Comparison of ENCODE assay signal across 20 cellular contexts in genomic region chr9:26181836-26182235, GRCh38.
DNase-seq lines count a peak whose midpoint lies in the region; ATAC-seq, FAIRE-seq and TF ChIP-seq lines count a peak whose summit lies in the region.
"Had no signal": no experiment of that assay in that cellular context is flagged by ENCODE, and none has a peak within 500 bp of the region (broad histone marks: within the 10 kb centered on the region; RNA-seq: fewer than 3 reads in every experiment).

No MANE protein-coding gene starts in this region.

- H3K4me3 Mint-ChIP-seq in progenitor cell of endocrine pancreas (ENCODE audit: low read depth) = no peak overlapping the region
- H3K4me3 Mint-ChIP-seq: B cell; CD4-positive, alpha-beta T cell had no signal

- H3K9me3 Mint-ChIP-seq in progenitor cell of endocrine pancreas (ENCODE audit: low read depth) = no peaks in the 10 kb centered on the region

- FAIRE-seq in HTR-8/SVneo (lab: Jason Lieb, UNC) = no peak
- FAIRE-seq: A204.1, G401.6, GM12891, GM19239 had no signal

- no peaks in the 10 kb centered on the region for H3K9me3 ChIP-seq in PC-3 (ENCODE audit: low read length)

- H3K9ac ChIP-seq in PC-3 (ENCODE audit: low read length) = no peak overlapping the region

- no peaks in the 10 kb centered on the region for H3K27me3 ChIP-seq in PC-3 (ENCODE audit: low read length)

- DNase-seq in LNCaP clone FGC (ENCODE audit: low read depth) (peak; percentile 8), PC-3 (peak; percentile 21), fibroblast of villous mesenchyme (ENCODE audit: low read depth) (peak; percentile 2), progenitor cell of endocrine pancreas (ENCODE audit: low spot score, unreplicated experiment) (no peak), NCI-H526 (lab: John Stamatoyannopoulos, UW) (no peak), DMS153 (lab: John Stamatoyannopoulos, UW) (no peak), HTR-8/SVneo (ENCODE audit: insufficient read length, low spot score) (no peak)
- DNase-seq: C1 segment of cervical spinal cord; Calu3; CD4-positive, alpha-beta T cell; DMS 273 treated with DMSO at 0.1 percent for 48 hours; DMS79; EL; HCEC 1CT had no signal

- no peaks in the 10 kb centered on the region for H3K79me2 ChIP-seq in PC-3 (ENCODE audit: low read length)

- no TSS peak for BruUV-seq in PC-3 (replicated peaks; lab: Mats Ljungman, UMichigan)

- H3K9me2 ChIP-seq in PC-3 (replicated peaks; ENCODE audit: low read length) = no peaks in the 10 kb centered on the region

- no peaks in the 10 kb centered on the region for H3K4me1 ChIP-seq in PC-3 (ENCODE audit: insufficient read depth, low read length)

- no peak for ATAC-seq in PC-3

- intact Hi-C loops in PC-3 (cut with micrococcal nuclease) = no loop called here

- H3K4me2 ChIP-seq in PC-3 (ENCODE audit: low read length) = no peak overlapping the region

- no peaks in the 10 kb centered on the region for H3K27me3 Mint-ChIP-seq in progenitor cell of endocrine pancreas
- H3K27me3 Mint-ChIP-seq: B cell; CD4-positive, alpha-beta T cell had no signal

- H3K36me3 Mint-ChIP-seq in progenitor cell of endocrine pancreas (ENCODE audit: insufficient read depth) = no peaks in the 10 kb centered on the region

- CTCF ChIA-PET in PC-3 (lab: Charles Lee) = no interaction called here

- H3F3A ChIP-seq in PC-3 (ENCODE audit: low read length, unreplicated experiment) = no peaks in the 10 kb centered on the region

- H4K20me1 ChIP-seq in PC-3 (ENCODE audit: low read length) = no peaks in the 10 kb centered on the region

- H3K27ac ChIP-seq in PC-3 (ENCODE audit: low read length) = no peak overlapping the region
- H3K27ac ChIP-seq: HL-60 had no signal

- H3K36me3 ChIP-seq in PC-3 (ENCODE audit: low read depth, low read length) = no peaks in the 10 kb centered on the region

- POLR2A ChIA-PET in PC-3 (lab: Charles Lee; ENCODE audit: unreplicated experiment) = no interaction called here

- no peak overlapping the region for H2AFZ ChIP-seq in PC-3 (ENCODE audit: low read length)

- H3K27ac Mint-ChIP-seq in progenitor cell of endocrine pancreas = peak overlapping the region; percentile 62
- H3K27ac Mint-ChIP-seq: B cell; CD4-positive, alpha-beta T cell had no signal

- H3K4me3 ChIP-seq in LNCaP clone FGC (ENCODE audit: low read depth, low read length) (no peak overlapping the region), PC-3 (ENCODE audit: low read length) (no peak overlapping the region), fibroblast of villous mesenchyme (ENCODE audit: low read depth, low read length) (no peak overlapping the region)

- no peak for TF ChIP-seq CTCF in LNCaP clone FGC (IDR thresholded peaks at IDR 0.05; ENCODE audit: control insufficient read depth, extremely low read depth, insufficient read depth)
- TF ChIP-seq CTCF in PC-3 (conservative IDR thresholded peaks at IDR 0.05; ENCODE audit: low read depth, low read length) = no peak
- no peak for TF ChIP-seq CTCF in fibroblast of villous mesenchyme (IDR thresholded peaks at IDR 0.05; ENCODE audit: insufficient read depth, low read depth, low read length)
- TF ChIP-seq CTCF in progenitor cell of endocrine pancreas (IDR thresholded peaks at IDR 0.05; ENCODE audit: unreplicated experiment) = no peak

- H3K4me1 Mint-ChIP-seq in progenitor cell of endocrine pancreas (ENCODE audit: low read depth) = peaks cover 12% of the 10 kb centered on the region
- H3K4me1 Mint-ChIP-seq: B cell had no signal

Comparison
In these comparisons a context has a peak if more than half of its experiments do, and no peak if none do; other contexts are left out.
1. DNase-seq: peak in LNCaP clone FGC (single experiment), PC-3 (single experiment) and fibroblast of villous mesenchyme (single experiment); none in progenitor cell of endocrine pancreas (single experiment), NCI-H526 (0 of 2), DMS153 (single experiment) and HTR-8/SVneo (single experiment).